In genomic region chr6:11689847-11690246, GRCh38 we compare ENCODE assay signal across 9 cellular contexts.
"Had no signal": no experiment of that assay in that cellular context is flagged by ENCODE, and none has a peak within 500 bp of the region (broad histone marks: within the 10 kb centered on the region; RNA-seq: fewer than 3 reads in every experiment).

No MANE protein-coding gene starts in this region.

- FAIRE-seq: HepG2 had no signal

- H3K9me3 Mint-ChIP-seq: HFFc6 had no signal

- H3K4me3 ChIP-seq: GM23248, HAP-1 had no signal

- H3K27ac Mint-ChIP-seq: HFFc6, IgD-negative memory B cell had no signal

- H3K9me3 ChIP-seq: HAP-1 had no signal

- H3K4me3 Mint-ChIP-seq: HFFc6, IgD-negative memory B cell had no signal

- H3K9ac ChIP-seq: GM23248 had no signal

- H3K36me3 ChIP-seq: HAP-1 had no signal

- H3K27ac ChIP-seq: GM23248, HL-60 had no signal

- H3K4me1 ChIP-seq: HAP-1 had no signal

- ATAC-seq: HCT116, HepG2 had no signal

- DNase-seq: GM23248, GOT3, H7, HFFc6 had no signal
